In genomic region chr14:91115986-91116385, GRCh38 we compare ENCODE assay signal across 9 cellular contexts. TPM values are rescaled to one million over a fixed set of nuclear protein-coding genes. Genes with fewer than 3 reads are reported as not detected.
DNase-seq lines count a peak whose midpoint lies in the region; ATAC-seq, FAIRE-seq and TF ChIP-seq lines count a peak whose summit lies in the region.
"Had no signal": no experiment of that assay in that cellular context is flagged by ENCODE, and none has a peak within 500 bp of the region (broad histone marks: within the 10 kb centered on the region; RNA-seq: fewer than 3 reads in every experiment).

No MANE protein-coding gene starts in this region.

- TF ChIP-seq CTCF in A549 (IDR thresholded peaks at IDR 0.05): no peak
- no peak for TF ChIP-seq CTCF in HFF-Myc (IDR thresholded peaks at IDR 0.05; ENCODE audit: low read depth, low read length, missing control alignments)

- peaks cover 40% of the 10 kb centered on the region for H3K4me1 Mint-ChIP-seq in memory B cell

- no peak overlapping the region for H3K27ac ChIP-seq in A549

- no peak for TF ChIP-seq POLR2A in A549 (IDR thresholded peaks at IDR 0.05; ENCODE audit: low read length)

- no peak for TF ChIP-seq EP300 in A549 (IDR thresholded peaks at IDR 0.05)

- no peaks in the 10 kb centered on the region for H3K9me3 Mint-ChIP-seq in memory B cell

- no peak for FAIRE-seq in A549 (lab: Jason Lieb, UNC)
- FAIRE-seq: TTC549 had no signal

- ATAC-seq in A549: no peak
- ATAC-seq in memory B cell (ENCODE audit: low read depth): no peak
- ATAC-seq in GM18858 (IDR thresholded peaks at IDR 0.05; ENCODE audit: unreplicated experiment): no peak
- no peak for ATAC-seq in GM21360 (IDR thresholded peaks at IDR 0.05; ENCODE audit: unreplicated experiment)

- no peaks in the 10 kb centered on the region for H3K9me3 ChIP-seq in A549

- H3K4me1 ChIP-seq in A549: peaks cover 34% of the 10 kb centered on the region

- no peak overlapping the region for H3K4me3 ChIP-seq in A549
- H3K4me3 ChIP-seq in HFF-Myc (replicated peaks; ENCODE audit: low read depth, low read length): peak overlapping the region; percentile 76

- peak overlapping the region; percentile 89 for H3K27ac Mint-ChIP-seq in memory B cell

- no peaks in the 10 kb centered on the region for H3K27me3 Mint-ChIP-seq in memory B cell

- H3K4me2 ChIP-seq in A549: peak overlapping the region; percentile 84; the same call in 1 of the 3 replicates

- POLR2A ChIA-PET in A549 (lab: Yijun Ruan, JAX): interaction anchor here (0.6 kb wide), 1 partner anchor 82 kb away, joined by 4 read pairs; no protein-coding TSS in a partner anchor

- DNase-seq in A549 (ENCODE audit: low read depth in 1 of 2, low spot score in 1 of 2) (no peak), HFF-Myc (ENCODE audit: extremely low read depth, low read depth) (no peak), astrocyte of the hippocampus (ENCODE audit: low read depth, low spot score) (peak; percentile 85), memory B cell (ENCODE audit: low spot score in 2 of 2) (no peak), NCI-H2029 (lab: John Stamatoyannopoulos, UW) (no peak), SIG-M5 treated with dmso at 0.1 percent for 504 hours (lab: John Stamatoyannopoulos, UW; ENCODE audit: unreplicated experiment) (no peak)

- CTCF ChIA-PET in A549 (lab: Yijun Ruan, JAX): interaction anchor here (0.8 to 2.4 kb wide), 4 partner anchors 9 to 213 kb away, joined by 4 to 8 read pairs (median 4); no protein-coding TSS in a partner anchor

- no peak for TF ChIP-seq RAD21 in A549 (conservative IDR thresholded peaks at IDR 0.05 in 1 of 2, IDR thresholded peaks at IDR 0.05 in 1 of 2)

- H3K4me3 Mint-ChIP-seq in memory B cell: peak overlapping the region; percentile 86

- WGBS in A549 (ENCODE audit: missing lambda C conversion rate): 70% methylated on average over 2 of the region's 2 CpGs

- H3K36me3 Mint-ChIP-seq in memory B cell: peaks cover 30% of the 10 kb centered on the region

TF ChIP-seq in A549, 52 proteins besides CTCF, POLR2A, EP300 and RAD21:
- TF ChIP-seq MYC (IDR thresholded peaks at IDR 0.05; ENCODE audit: borderline replicate concordance, low read length) (no peak), ZFP36 (IDR thresholded peaks at IDR 0.05; ENCODE audit: borderline replicate concordance, partially characterized antibody) (no peak), RCOR1 (IDR thresholded peaks at IDR 0.05; ENCODE audit: low read depth, low read length) (no peak), FOSL2 (IDR thresholded peaks at IDR 0.05) (no peak), FOSL2 (CRISPR knock-in tag; IDR thresholded peaks at IDR 0.05) (no peak), CEBPB (IDR thresholded peaks at IDR 0.05) (no peak), RNF2 (IDR thresholded peaks at IDR 0.05; ENCODE audit: borderline replicate concordance, low read depth) (no peak), CHD4 (IDR thresholded peaks at IDR 0.05; ENCODE audit: borderline replicate concordance) (no peak), E2F6 (IDR thresholded peaks at IDR 0.05; ENCODE audit: borderline replicate concordance, low read depth) (no peak), SREBF2 (IDR thresholded peaks at IDR 0.05) (no peak), CBX2 (IDR thresholded peaks at IDR 0.05; ENCODE audit: borderline replicate concordance, low read depth) (no peak), BCL3 (IDR thresholded peaks at IDR 0.05) (no peak), HOXA7 (CRISPR knock-in tag; IDR thresholded peaks at IDR 0.05) (no peak), CHD2 (IDR thresholded peaks at IDR 0.05; ENCODE audit: low read length, partially characterized antibody) (no peak)

RNA-seq across cellular contexts. Expression of gene DGLUCY, which starts 2.1 kb away (rescaled TPM):
- polyA plus RNA-seq in A549 (2011; rRNA removed) (14.4 and 17.9 TPM in 2 replicates), A549 (2017; fragmentation: RNase III; extraction: RNeasy Plus Mini Kit Qiagen cat#74134 plus additional on column Dnase treatment) (17.5 to 19.4 TPM (median 18.2 TPM) in 3 replicates)
- polyA plus RNA-seq in A549 (2012; cell fraction: cytosol; rRNA removed): 13.3 and 15.7 TPM in 2 replicates
- polyA plus RNA-seq in A549 (2012; cell fraction: nucleus; rRNA removed): 36.5 and 41.5 TPM in 2 replicates
- 25.3 and 26.0 TPM in 2 replicates for polyA minus RNA-seq in A549 (2011; rRNA and poly(A)+ RNA removed)

RNA-seq across cellular contexts. Expression of gene RPS6KA5, which starts 55.5 kb away (rescaled TPM):
- polyA plus RNA-seq in A549 (2011; rRNA removed): 3.6 and 4.1 TPM in 2 replicates
- polyA plus RNA-seq in A549 (2012; cell fraction: cytosol; rRNA removed): 0.89 and 1.1 TPM in 2 replicates
- polyA plus RNA-seq in A549 (2012; cell fraction: nucleus; rRNA removed): 0.74 and 1.1 TPM in 2 replicates
- polyA plus RNA-seq in A549 (2017; fragmentation: RNase III; extraction: RNeasy Plus Mini Kit Qiagen cat#74134 plus additional on column Dnase treatment): 2.2 to 3.2 TPM (median 3.0 TPM) in 3 replicates
- 1.5 and 1.8 TPM in 2 replicates for polyA minus RNA-seq in A549 (2011; rRNA and poly(A)+ RNA removed)
